21 cellular contexts compared by ENCODE assay signal in genomic region chr1:238892612-238893011, GRCh38.
A peak's percentile ranks its signal among the peaks of the same experiment; 100 is the strongest.
DNase-seq lines count a peak whose midpoint lies in the region; ATAC-seq and TF ChIP-seq lines count a peak whose summit lies in the region.
"Had no signal": no experiment of that assay in that cellular context is flagged by ENCODE, and none has a peak within 500 bp of the region (broad histone marks: within the 10 kb centered on the region; RNA-seq: fewer than 3 reads in every experiment).

No MANE protein-coding gene starts in this region.

- no peak overlapping the region for H3K27ac Mint-ChIP-seq in nephron progenitor cell
- H3K27ac Mint-ChIP-seq: activated naive CD4-positive, alpha-beta T cell treated with anti-CD3 and anti-CD28 coated beads, Interleukin-2, amount 50 U/mL, for 72 hours; activated T-cell treated with anti-CD3 and anti-CD28 coated beads, Interleukin-2, amount 50 U/mL, for 72 hours; brain; CD4-positive, CD25-positive, alpha-beta regulatory T cell; nephron; progenitor cell of endocrine pancreas; T-helper 17 cell; WTC11 had no signal

- H3K9me3 Mint-ChIP-seq in nephron progenitor cell = no peaks in the 10 kb centered on the region
- H3K9me3 Mint-ChIP-seq: brain, nephron had no signal

- H3K4me3 Mint-ChIP-seq in nephron progenitor cell = no peak overlapping the region
- H3K4me3 Mint-ChIP-seq: activated T-cell treated with anti-CD3 and anti-CD28 coated beads, Interleukin-2, amount 50 U/mL, for 72 hours; brain; CD4-positive, CD25-positive, alpha-beta regulatory T cell; nephron; T-helper 17 cell; WTC11 had no signal

- H3K36me3 ChIP-seq in MG63 = no peaks in the 10 kb centered on the region
- no peaks in the 10 kb centered on the region for H3K36me3 ChIP-seq in kidney epithelial cell (ENCODE audit: control insufficient read depth, insufficient read depth, low read length)

- no peaks in the 10 kb centered on the region for H3K27me3 ChIP-seq in MG63
- no peaks in the 10 kb centered on the region for H3K27me3 ChIP-seq in kidney epithelial cell (ENCODE audit: control insufficient read depth, insufficient read depth, low read length)

- H3K4me3 ChIP-seq in MG63 (no peak overlapping the region), kidney epithelial cell (ENCODE audit: low read depth, low read length) (no peak overlapping the region)

- no peaks in the 10 kb centered on the region for H3K27me3 Mint-ChIP-seq in nephron progenitor cell (ENCODE audit: low read depth, poor library complexity)
- H3K27me3 Mint-ChIP-seq: brain; CD4-positive, CD25-positive, alpha-beta regulatory T cell; T-helper 17 cell had no signal

- TF ChIP-seq CTCF in kidney epithelial cell (IDR thresholded peaks at IDR 0.05; ENCODE audit: insufficient read depth, low read length, poor library complexity, severe bottlenecking) (no peak), nephron progenitor cell (IDR thresholded peaks at IDR 0.05) (no peak)

- H3K9me3 ChIP-seq in MG63 = no peaks in the 10 kb centered on the region

- ATAC-seq in HG03135 (IDR thresholded peaks at IDR 0.05; ENCODE audit: unreplicated experiment) (no peak), GM18868 (IDR thresholded peaks at IDR 0.05; ENCODE audit: unreplicated experiment) (no peak)
- ATAC-seq: activated naive CD4-positive, alpha-beta T cell treated with anti-CD3 and anti-CD28 coated beads, Interleukin-2, amount 50 U/mL, for 72 hours; activated T-cell treated with anti-CD3 and anti-CD28 coated beads, Interleukin-2, amount 50 U/mL, for 72 hours; T-helper 17 cell; WTC11 had no signal

- DNase-seq in Daoy (ENCODE audit: low read depth) (peak; percentile 73), MG63 (peak; percentile 10), astrocyte of the hippocampus (ENCODE audit: low read depth, low spot score) (peak; percentile 10), kidney epithelial cell (ENCODE audit: low read depth) (peak; percentile 44), activated gamma-delta T cell (lab: John Stamatoyannopoulos, UW) (no peak), nephron progenitor cell (no peak)
- DNase-seq: activated CD8-positive, alpha-beta memory T cell treated with anti-CD3 and anti-CD28 coated beads for 24 hours; activated T-cell treated with anti-CD3 and anti-CD28 coated beads, Interleukin-2, amount 50 U/mL, for 72 hours; CD4-positive, CD25-positive, alpha-beta regulatory T cell; NCI-H2227 treated with DMSO at 0.1 percent for 48 hours; SHP77; small intestine; stimulated activated CD4-positive, alpha-beta T cell treated with anti-CD3 and anti-CD28 coated beads, Interleukin-4, amount 100 ng/mL, for 1 hour; T-helper 17 cell had no signal

- no peaks in the 10 kb centered on the region for H3K4me1 Mint-ChIP-seq in nephron progenitor cell
- H3K4me1 Mint-ChIP-seq: brain; CD4-positive, CD25-positive, alpha-beta regulatory T cell; nephron; T-helper 17 cell had no signal

- no peaks in the 10 kb centered on the region for H3K36me3 Mint-ChIP-seq in nephron progenitor cell (ENCODE audit: low read depth)
- H3K36me3 Mint-ChIP-seq: activated naive CD4-positive, alpha-beta T cell treated with anti-CD3 and anti-CD28 coated beads, Interleukin-2, amount 50 U/mL, for 72 hours; brain; CD4-positive, CD25-positive, alpha-beta regulatory T cell; WTC11 had no signal

Comparison
In these comparisons a context has a peak if more than half of its experiments do, and no peak if none do; other contexts are left out.
1. DNase-seq: peak in Daoy (single experiment), MG63 (single experiment), astrocyte of the hippocampus (single experiment) and kidney epithelial cell (single experiment); none in activated gamma-delta T cell (single experiment) and nephron progenitor cell (single experiment).